Comparison of ENCODE assay signal across 1 cellular context in genomic region chr3:33658971-33659848, GRCh38.
TF ChIP-seq lines count a peak whose summit lies in the region.

No MANE protein-coding gene starts in this region.

TF ChIP-seq in GM12878, 131 proteins besides CTCF, POLR2A, EP300 and RAD21 (continued from another document and continues in another):
- TF ChIP-seq, protein P1, sequence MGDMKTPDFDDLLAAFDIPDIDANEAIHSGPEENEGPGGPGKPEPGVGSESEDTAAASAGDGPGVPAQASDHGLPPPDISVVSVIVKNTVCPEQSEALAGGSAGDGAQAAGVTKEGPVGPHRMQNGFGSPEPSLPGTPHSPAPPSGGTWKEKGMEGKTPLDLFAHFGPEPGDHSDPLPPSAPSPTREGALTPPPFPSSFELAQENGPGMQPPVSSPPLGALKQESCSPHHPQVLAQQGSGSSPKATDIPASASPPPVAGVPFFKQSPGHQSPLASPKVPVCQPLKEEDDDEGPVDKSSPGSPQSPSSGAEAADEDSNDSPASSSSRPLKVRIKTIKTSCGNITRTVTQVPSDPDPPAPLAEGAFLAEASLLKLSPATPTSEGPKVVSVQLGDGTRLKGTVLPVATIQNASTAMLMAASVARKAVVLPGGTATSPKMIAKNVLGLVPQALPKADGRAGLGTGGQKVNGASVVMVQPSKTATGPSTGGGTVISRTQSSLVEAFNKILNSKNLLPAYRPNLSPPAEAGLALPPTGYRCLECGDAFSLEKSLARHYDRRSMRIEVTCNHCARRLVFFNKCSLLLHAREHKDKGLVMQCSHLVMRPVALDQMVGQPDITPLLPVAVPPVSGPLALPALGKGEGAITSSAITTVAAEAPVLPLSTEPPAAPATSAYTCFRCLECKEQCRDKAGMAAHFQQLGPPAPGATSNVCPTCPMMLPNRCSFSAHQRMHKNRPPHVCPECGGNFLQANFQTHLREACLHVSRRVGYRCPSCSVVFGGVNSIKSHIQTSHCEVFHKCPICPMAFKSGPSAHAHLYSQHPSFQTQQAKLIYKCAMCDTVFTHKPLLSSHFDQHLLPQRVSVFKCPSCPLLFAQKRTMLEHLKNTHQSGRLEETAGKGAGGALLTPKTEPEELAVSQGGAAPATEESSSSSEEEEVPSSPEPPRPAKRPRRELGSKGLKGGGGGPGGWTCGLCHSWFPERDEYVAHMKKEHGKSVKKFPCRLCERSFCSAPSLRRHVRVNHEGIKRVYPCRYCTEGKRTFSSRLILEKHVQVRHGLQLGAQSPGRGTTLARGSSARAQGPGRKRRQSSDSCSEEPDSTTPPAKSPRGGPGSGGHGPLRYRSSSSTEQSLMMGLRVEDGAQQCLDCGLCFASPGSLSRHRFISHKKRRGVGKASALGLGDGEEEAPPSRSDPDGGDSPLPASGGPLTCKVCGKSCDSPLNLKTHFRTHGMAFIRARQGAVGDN (IDR thresholded peaks at IDR 0.05), result no peak; the same call in 1 of the 2 replicates
- no peak for TF ChIP-seq PAX8 (IDR thresholded peaks at IDR 0.05)
- no peak for TF ChIP-seq ZNF592 (IDR thresholded peaks at IDR 0.05)
- no peak for TF ChIP-seq RB1 (IDR thresholded peaks at IDR 0.05; ENCODE audit: borderline replicate concordance)
- TF ChIP-seq IRF4 (IDR thresholded peaks at IDR 0.05; ENCODE audit: low read depth, low read length), result no peak
- no peak for TF ChIP-seq KDM1A (IDR thresholded peaks at IDR 0.05; ENCODE audit: borderline replicate concordance)
- TF ChIP-seq ESRRA (IDR thresholded peaks at IDR 0.05; ENCODE audit: low read length), result no peak
- TF ChIP-seq, protein P2, sequence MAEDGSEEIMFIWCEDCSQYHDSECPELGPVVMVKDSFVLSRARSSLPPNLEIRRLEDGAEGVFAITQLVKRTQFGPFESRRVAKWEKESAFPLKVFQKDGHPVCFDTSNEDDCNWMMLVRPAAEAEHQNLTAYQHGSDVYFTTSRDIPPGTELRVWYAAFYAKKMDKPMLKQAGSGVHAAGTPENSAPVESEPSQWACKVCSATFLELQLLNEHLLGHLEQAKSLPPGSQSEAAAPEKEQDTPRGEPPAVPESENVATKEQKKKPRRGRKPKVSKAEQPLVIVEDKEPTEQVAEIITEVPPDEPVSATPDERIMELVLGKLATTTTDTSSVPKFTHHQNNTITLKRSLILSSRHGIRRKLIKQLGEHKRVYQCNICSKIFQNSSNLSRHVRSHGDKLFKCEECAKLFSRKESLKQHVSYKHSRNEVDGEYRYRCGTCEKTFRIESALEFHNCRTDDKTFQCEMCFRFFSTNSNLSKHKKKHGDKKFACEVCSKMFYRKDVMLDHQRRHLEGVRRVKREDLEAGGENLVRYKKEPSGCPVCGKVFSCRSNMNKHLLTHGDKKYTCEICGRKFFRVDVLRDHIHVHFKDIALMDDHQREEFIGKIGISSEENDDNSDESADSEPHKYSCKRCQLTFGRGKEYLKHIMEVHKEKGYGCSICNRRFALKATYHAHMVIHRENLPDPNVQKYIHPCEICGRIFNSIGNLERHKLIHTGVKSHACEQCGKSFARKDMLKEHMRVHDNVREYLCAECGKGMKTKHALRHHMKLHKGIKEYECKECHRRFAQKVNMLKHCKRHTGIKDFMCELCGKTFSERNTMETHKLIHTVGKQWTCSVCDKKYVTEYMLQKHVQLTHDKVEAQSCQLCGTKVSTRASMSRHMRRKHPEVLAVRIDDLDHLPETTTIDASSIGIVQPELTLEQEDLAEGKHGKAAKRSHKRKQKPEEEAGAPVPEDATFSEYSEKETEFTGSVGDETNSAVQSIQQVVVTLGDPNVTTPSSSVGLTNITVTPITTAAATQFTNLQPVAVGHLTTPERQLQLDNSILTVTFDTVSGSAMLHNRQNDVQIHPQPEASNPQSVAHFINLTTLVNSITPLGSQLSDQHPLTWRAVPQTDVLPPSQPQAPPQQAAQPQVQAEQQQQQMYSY (CRISPR knock-in tag; IDR thresholded peaks at IDR 0.05), result no peak
- TF ChIP-seq REST (IDR thresholded peaks at IDR 0.05; ENCODE audit: low read depth, low read length), result no peak
- TF ChIP-seq SPI1 (IDR thresholded peaks at IDR 0.05; ENCODE audit: borderline replicate concordance, insufficient read depth, low read depth, low read length), result no peak
- TF ChIP-seq MEF2A (IDR thresholded peaks at IDR 0.05; ENCODE audit: insufficient read depth, low read depth, low read length), result no peak
- peak; percentile 65; the same call in 1 of the 2 replicates for TF ChIP-seq SIN3A (IDR thresholded peaks at IDR 0.05; ENCODE audit: low read depth, low read length)
- TF ChIP-seq TAF1 (IDR thresholded peaks at IDR 0.05; ENCODE audit: borderline replicate concordance, low read depth, low read length), result no peak; the same call in 1 of the 2 replicates
- TF ChIP-seq SP1 (IDR thresholded peaks at IDR 0.05; ENCODE audit: low read depth, low read length), result no peak
- TF ChIP-seq SKIL (IDR thresholded peaks at IDR 0.05; ENCODE audit: low read depth, poor library complexity, severe bottlenecking), result peak; percentile 17
- TF ChIP-seq CEBPZ (IDR thresholded peaks at IDR 0.05; ENCODE audit: low read depth, low read length), result no peak
- TF ChIP-seq IKZF2 (IDR thresholded peaks at IDR 0.05), result 0 out of 4 replicates have a peak, but pooled peaks of 1 of the 2 experiments have one; percentile 19
- TF ChIP-seq BRCA1 (IDR thresholded peaks at IDR 0.05; ENCODE audit: low read depth, low read length), result no peak
- no peak for TF ChIP-seq ZBTB4 (CRISPR knock-in tag; IDR thresholded peaks at IDR 0.05)
- TF ChIP-seq, protein P3, sequence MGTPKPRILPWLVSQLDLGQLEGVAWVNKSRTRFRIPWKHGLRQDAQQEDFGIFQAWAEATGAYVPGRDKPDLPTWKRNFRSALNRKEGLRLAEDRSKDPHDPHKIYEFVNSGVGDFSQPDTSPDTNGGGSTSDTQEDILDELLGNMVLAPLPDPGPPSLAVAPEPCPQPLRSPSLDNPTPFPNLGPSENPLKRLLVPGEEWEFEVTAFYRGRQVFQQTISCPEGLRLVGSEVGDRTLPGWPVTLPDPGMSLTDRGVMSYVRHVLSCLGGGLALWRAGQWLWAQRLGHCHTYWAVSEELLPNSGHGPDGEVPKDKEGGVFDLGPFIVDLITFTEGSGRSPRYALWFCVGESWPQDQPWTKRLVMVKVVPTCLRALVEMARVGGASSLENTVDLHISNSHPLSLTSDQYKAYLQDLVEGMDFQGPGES (IDR thresholded peaks at IDR 0.05), result no peak
- no peak for TF ChIP-seq CHD1 (IDR thresholded peaks at IDR 0.05; ENCODE audit: low read depth, low read length)
- no peak for TF ChIP-seq POLR2AphosphoS2 (IDR thresholded peaks at IDR 0.05; ENCODE audit: low read depth, low read length)
- no peak for TF ChIP-seq FOS (IDR thresholded peaks at IDR 0.05; ENCODE audit: borderline replicate concordance, extremely low read depth, insufficient read length)
- TF ChIP-seq NR2F1 (conservative IDR thresholded peaks at IDR 0.05), result no peak
- no peak for TF ChIP-seq FOXM1 (IDR thresholded peaks at IDR 0.05; ENCODE audit: low read depth, low read length)
- no peak for TF ChIP-seq ZBED1 (IDR thresholded peaks at IDR 0.05; ENCODE audit: borderline replicate concordance)
